ENCODE assay signal across 8 cellular contexts in genomic region chr15:65610871-65611718, GRCh38. TPM values are rescaled to one million over a fixed set of nuclear protein-coding genes. Genes with fewer than 3 reads are reported as not detected.
DNase-seq lines count a peak whose midpoint lies in the region; ATAC-seq and TF ChIP-seq lines count a peak whose summit lies in the region.

Gene INTS14, minus strand, starts transcription at chr15:65611131. Its CDS starts 3,751 bp downstream, at chr15:65607380.

- H3K27ac ChIP-seq in heart right ventricle, result peak within 1 kb of the TSS; percentile 85 to 98 (median 94)
- H3K27ac ChIP-seq in upper lobe of right lung, result peak within 1 kb of the TSS; percentile 92

- in situ Hi-C loops in GM13977 (cut with MboI; ENCODE audit: low pct_unique_long_range_greater_than_20kb, low sequenced_read_pairs, unreplicated experiment), result no loop called here

- ATAC-seq in HG02884 (IDR thresholded peaks at IDR 0.05; ENCODE audit: unreplicated experiment) (peak; percentile 95), heart right ventricle (peak; percentile 99 to 100 (median 99)), upper lobe of right lung (peak; percentile 99)

- H3K4me1 ChIP-seq in heart right ventricle (peaks cover 0 to 29% (median 21%) of the 10 kb centered on the region in 9 donors), upper lobe of right lung (peaks cover 21% of the 10 kb centered on the region)

- peak; percentile 96 for DNase-seq in GM13977 (ENCODE audit: low spot score)
- DNase-seq in NCI-H146 treated with DMSO at 0.1 percent for 48 hours (lab: John Stamatoyannopoulos, UW; ENCODE audit: unreplicated experiment), result peak; percentile 82
- peak; percentile 94 for DNase-seq in amniotic epithelial cell (ENCODE audit: low read depth)
- peak; percentile 98 to 99 for DNase-seq in heart right ventricle
- DNase-seq in posterior vena cava (ENCODE audit: low spot score), result peak; percentile 99
- peak; percentile 99 for DNase-seq in upper lobe of right lung

- TF ChIP-seq CTCF in GM13977 (IDR thresholded peaks at IDR 0.05; ENCODE audit: extremely low read depth, insufficient read depth, missing control alignments) (peak; percentile 84), heart right ventricle (IDR thresholded peaks at IDR 0.05) (peak; percentile 38 to 85 (median 73)), upper lobe of right lung (IDR thresholded peaks at IDR 0.05) (peak; percentile 54)

- 0% methylated on average over 61 to 64 of the region's 64 CpGs for WGBS in heart right ventricle, 2 donors

- H3K9me3 ChIP-seq in heart right ventricle (no peaks in the 10 kb centered on the region), upper lobe of right lung (no peaks in the 10 kb centered on the region)

- intact Hi-C loops in T-helper 1 cell treated with Interleukin-12 subunit alpha and Interleukin-12 subunit beta and Interleukin-4 antibody, amounts not matched to agents 30 ng/mL and 1 ng/mL, for 36 hours (cut with micrococcal nuclease), result loop anchor here (1.0 to 10.0 kb wide), 8 partner anchors 27 to 1226 kb away; partner anchors contain the start of genes DENND4A, DPP8, HACD3 and PCLAF
- intact Hi-C loops in heart right ventricle (cut with DNase I) (loop anchor here in 1 of 10 donors (10.0 kb wide), 1 partner anchor 254 kb away; the partner anchor contains the start of gene RAB11A), posterior vena cava (cut with DNase I) (loop anchor here in 1 of 2 donors (2.0 kb wide), 1 partner anchor 78 kb away; no protein-coding TSS in a partner anchor), upper lobe of right lung (cut with DNase I) (no loop called here)

- H3K27me3 ChIP-seq in heart right ventricle (no peaks in the 10 kb centered on the region), upper lobe of right lung (no peaks in the 10 kb centered on the region)

- peaks cover 0 to 13% (median 0%) of the 10 kb centered on the region in 9 donors for H3K36me3 ChIP-seq in heart right ventricle
- no peaks in the 10 kb centered on the region for H3K36me3 ChIP-seq in upper lobe of right lung

- H3K4me3 ChIP-seq in heart right ventricle (peak within 1 kb of the TSS; percentile 70 to 97 (median 80)), upper lobe of right lung (peak within 1 kb of the TSS; percentile 80)

RNA-seq across cellular contexts. Expression of gene INTS14, which starts in this region (rescaled TPM):
- total RNA-seq in T-helper 1 cell treated with Interleukin-12 subunit alpha and Interleukin-12 subunit beta and Interleukin-4 antibody, amounts not matched to agents 30 ng/mL and 1 ng/mL, for 36 hours, result 38.5 and 42.1 TPM in 2 replicates
- total RNA-seq in heart right ventricle (10 to 100 TPM; 11.1 to 18.4 (median 14.7) TPM), posterior vena cava (10 to 100 TPM; 19.8 to 23.3 TPM), upper lobe of right lung (32.0 TPM)
- polyA plus RNA-seq in heart right ventricle, result 10 to 100 TPM in 1 of 2 donors, 1 to 10 TPM in 1; 9.1 to 12.1 TPM

Comparison
In these comparisons a context has a peak if more than half of its experiments do, and no peak if none do; other contexts are left out.
1. Peak in every context shown above with its lines: DNase-seq, ATAC-seq, H3K4me3 ChIP-seq and H3K27ac ChIP-seq.